ENCODE assay signal across 9 cellular contexts in the genomic region with DNA sequence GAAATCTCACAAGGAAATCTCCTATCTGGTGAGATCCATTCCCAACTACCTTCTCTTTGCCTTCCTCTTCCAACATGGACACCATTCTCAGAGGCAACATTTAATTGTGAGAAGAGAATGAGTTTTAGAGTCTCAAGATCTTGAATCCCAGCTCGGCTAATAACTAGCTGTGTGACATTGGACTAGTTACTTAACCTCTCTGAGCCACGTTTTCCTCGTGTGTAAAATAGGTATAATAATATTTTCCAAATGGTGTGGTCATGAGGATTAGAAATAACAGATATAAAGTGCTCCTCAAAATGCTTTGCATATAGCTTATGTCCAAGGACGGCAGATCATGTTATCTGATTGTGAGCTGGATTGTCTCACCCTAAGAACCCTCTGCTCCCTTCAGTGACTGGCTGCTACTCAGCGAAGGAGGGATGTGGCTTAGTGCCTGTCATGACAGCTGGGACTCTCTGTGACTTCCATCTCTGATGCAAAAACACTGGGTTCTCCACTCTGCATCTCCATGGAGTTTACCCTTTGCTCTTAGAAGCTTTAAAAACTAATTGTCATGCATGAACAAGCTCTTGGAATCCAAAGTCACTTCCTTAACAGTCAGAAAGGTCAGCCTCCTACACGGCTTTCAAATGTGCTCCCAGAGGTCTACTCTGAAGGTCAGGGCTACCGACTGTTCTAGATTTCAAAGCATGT. TPM values are rescaled to one million over a fixed set of nuclear protein-coding genes. Genes with fewer than 3 reads are reported as not detected.
DNase-seq lines count a peak whose midpoint lies in the region; ATAC-seq and TF ChIP-seq lines count a peak whose summit lies in the region.
"Had no signal": no experiment of that assay in that cellular context is flagged by ENCODE, and none has a peak within 500 bp of the region (broad histone marks: within the 10 kb centered on the region; RNA-seq: fewer than 3 reads in every experiment).

No MANE protein-coding gene starts in this region.

- no peak overlapping the region for H3K18ac ChIP-seq in trophoblast cell (ENCODE audit: low read length)

- H3F3A ChIP-seq in GM23248 (ENCODE audit: insufficient read depth) (peaks cover 55% of the 10 kb centered on the region), PC-3 (ENCODE audit: low read length, unreplicated experiment) (peaks cover 12% of the 10 kb centered on the region)

- H2AFZ ChIP-seq in GM23248 (peak overlapping the region; percentile 70), PC-3 (ENCODE audit: low read length) (peak overlapping the region; percentile 83), trophoblast cell (ENCODE audit: insufficient read depth, low read length, poor library complexity) (no peak overlapping the region)

- H3K4me2 ChIP-seq in GM23248 (ENCODE audit: unreplicated experiment) (peak overlapping the region; percentile 80), PC-3 (ENCODE audit: low read length) (peak overlapping the region; percentile 84), trophoblast cell (ENCODE audit: low read length) (no peak overlapping the region)

- H3K79me2 ChIP-seq in GM23248 (ENCODE audit: insufficient read depth) = no peaks in the 10 kb centered on the region
- H3K79me2 ChIP-seq in PC-3 (ENCODE audit: low read length) = no peaks in the 10 kb centered on the region
- H3K79me2 ChIP-seq in trophoblast cell (ENCODE audit: control insufficient read depth, insufficient read depth, low read length, poor library complexity) = peaks cover 3% of the 10 kb centered on the region

- peaks cover 45% of the 10 kb centered on the region for H3K27me3 Mint-ChIP-seq in activated T-helper 2 cell treated with anti-CD3 and anti-CD28 coated beads, Interferon-gamma antibody, Interleukin-2, Interleukin-4, amounts not matched to agents 10 μg/mL and 5 μg/mL and 100 μg/mL, durations not matched to agents 14 hours and 24 hours and 36 hours (ENCODE audit: low read depth)

- no peak overlapping the region for H3K27ac ChIP-seq in GM23248
- H3K27ac ChIP-seq in PC-3 (ENCODE audit: low read length) = peak overlapping the region; percentile 93
- H3K27ac ChIP-seq in trophoblast cell (ENCODE audit: low read depth, low read length) = no peak overlapping the region

- no peak overlapping the region for H2BK120ac ChIP-seq in trophoblast cell (ENCODE audit: insufficient read depth, low read length, poor library complexity)

- H3K9me2 ChIP-seq in GM23248 (ENCODE audit: insufficient read depth) (no peaks in the 10 kb centered on the region), PC-3 (replicated peaks; ENCODE audit: low read length) (no peaks in the 10 kb centered on the region)

- DNase-seq in GM23248 (peak; percentile 40), PC-3 (peak; percentile 61), glomerular visceral epithelial cell (ENCODE audit: extremely low spot score) (peak; percentile 75), trophoblast cell (no peak), GOT3 (lab: John Stamatoyannopoulos, UW) (no peak), NCI-H187 treated with DMSO at 0.1 percent for 48 hours (lab: John Stamatoyannopoulos, UW) (no peak)
- no peak for DNase-seq in activated T-helper 2 cell treated with anti-CD3 and anti-CD28 coated beads, Interferon-gamma antibody, Interleukin-2, Interleukin-4, amounts not matched to agents 10 μg/mL and 5 μg/mL and 100 μg/mL, durations not matched to agents 14 hours and 24 hours and 36 hours (ENCODE audit: low spot score)

- H4K12ac ChIP-seq in trophoblast cell (ENCODE audit: low read depth, low read length) = no peak overlapping the region

- H3K9ac ChIP-seq in GM23248 (0 out of 2 replicates have a peak overlapping the region, but pooled peaks have one; percentile 50), PC-3 (ENCODE audit: low read length) (no peak overlapping the region), trophoblast cell (ENCODE audit: low read length) (no peak overlapping the region)

- peaks cover 55% of the 10 kb centered on the region for H3K4me1 ChIP-seq in GM23248 (ENCODE audit: insufficient read depth)
- peaks cover 60% of the 10 kb centered on the region for H3K4me1 ChIP-seq in PC-3 (ENCODE audit: insufficient read depth, low read length)
- H3K4me1 ChIP-seq in trophoblast cell (ENCODE audit: control insufficient read depth in 1 of 2, insufficient read depth in 2 of 2, low read length in 2 of 2) = peaks cover 16 to 25% of the 10 kb centered on the region in 2 experiments

- H3K4ac ChIP-seq in trophoblast cell (ENCODE audit: low read depth, low read length) = no peak overlapping the region

- peak; percentile 13 for ATAC-seq in PC-3
- ATAC-seq in HG03045 (IDR thresholded peaks at IDR 0.05; ENCODE audit: unreplicated experiment) = no peak

- H4K91ac ChIP-seq in trophoblast cell (ENCODE audit: low read depth, low read length) = peak overlapping the region; percentile 61

- H3K9me3 Mint-ChIP-seq in activated T-helper 2 cell treated with anti-CD3 and anti-CD28 coated beads, Interferon-gamma antibody, Interleukin-2, Interleukin-4, amounts not matched to agents 10 μg/mL and 5 μg/mL and 100 μg/mL, durations not matched to agents 14 hours and 24 hours and 36 hours = no peaks in the 10 kb centered on the region

- peak overlapping the region; percentile 11 for H2AK5ac ChIP-seq in trophoblast cell (ENCODE audit: low read length)

- peak overlapping the region; percentile 37 for H2BK12ac ChIP-seq in trophoblast cell (ENCODE audit: low read length)

- TF ChIP-seq CTCF in PC-3 (conservative IDR thresholded peaks at IDR 0.05; ENCODE audit: low read depth, low read length) = no peak

- H3K23ac ChIP-seq in trophoblast cell (ENCODE audit: low read length) = no peak overlapping the region

- H3K36me3 ChIP-seq in GM23248 (ENCODE audit: low read depth) (no peaks in the 10 kb centered on the region), PC-3 (ENCODE audit: low read depth, low read length) (no peaks in the 10 kb centered on the region), trophoblast cell (ENCODE audit: control insufficient read depth in 1 of 2, insufficient read depth in 2 of 2, low read length in 2 of 2) (no peaks in the 10 kb centered on the region)

- peaks cover 25% of the 10 kb centered on the region for H3K79me1 ChIP-seq in trophoblast cell (ENCODE audit: low read length)

- no peak overlapping the region for H4K8ac ChIP-seq in trophoblast cell (ENCODE audit: low read depth, low read length)

- no peak overlapping the region for H3K27ac Mint-ChIP-seq in activated T-helper 2 cell treated with anti-CD3 and anti-CD28 coated beads, Interferon-gamma antibody, Interleukin-2, Interleukin-4, amounts not matched to agents 10 μg/mL and 5 μg/mL and 100 μg/mL, durations not matched to agents 14 hours and 24 hours and 36 hours

- CTCF ChIA-PET in PC-3 (lab: Charles Lee) = interaction anchor here (0.9 to 1.4 kb wide), 3 partner anchors 20 to 143 kb away, joined by 5 to 7 read pairs (median 6); no protein-coding TSS in a partner anchor

- H3K36me3 Mint-ChIP-seq in activated T-helper 2 cell treated with anti-CD3 and anti-CD28 coated beads, Interferon-gamma antibody, Interleukin-2, Interleukin-4, amounts not matched to agents 10 μg/mL and 5 μg/mL and 100 μg/mL, durations not matched to agents 14 hours and 24 hours and 36 hours (ENCODE audit: low read depth) = no peaks in the 10 kb centered on the region

- H3K9me3 ChIP-seq in GM23248 (ENCODE audit: low read depth) = no peaks in the 10 kb centered on the region
- H3K9me3 ChIP-seq in PC-3 (ENCODE audit: low read length) = no peaks in the 10 kb centered on the region
- H3K9me3 ChIP-seq in trophoblast cell (ENCODE audit: insufficient read depth, low read depth, low read length) = peaks cover 2% of the 10 kb centered on the region

- no peaks in the 10 kb centered on the region for H3K27me3 ChIP-seq in GM23248 (replicated peaks; ENCODE audit: insufficient read depth)
- no peaks in the 10 kb centered on the region for H3K27me3 ChIP-seq in PC-3 (ENCODE audit: low read length)
- no peaks in the 10 kb centered on the region for H3K27me3 ChIP-seq in trophoblast cell (ENCODE audit: insufficient read depth, low read length)

- H3K4me3 Mint-ChIP-seq in activated T-helper 2 cell treated with anti-CD3 and anti-CD28 coated beads, Interferon-gamma antibody, Interleukin-2, Interleukin-4, amounts not matched to agents 10 μg/mL and 5 μg/mL and 100 μg/mL, durations not matched to agents 14 hours and 24 hours and 36 hours (ENCODE audit: low read depth) = no peak overlapping the region

- in situ Hi-C loops in GM23248 (cut with MboI) = loop anchor here (25.0 kb wide), 2 partner anchors 421 to 696 kb away; a partner anchor contains a TSS

- 67 to 69% methylated on average over 7 of the region's 7 CpGs for WGBS in GM23248 (ENCODE audit: low coverage in 1 of 2, low lambda C conversion rate in 2 of 2, missing lambda C conversion rate in 2 of 2), 2 experiments
- WGBS in trophoblast cell (ENCODE audit: extremely low coverage, insufficient coverage, insufficient read length) = no CpG with 5 or more reads among the region's 7 CpGs

- H3K4me1 Mint-ChIP-seq in activated T-helper 2 cell treated with anti-CD3 and anti-CD28 coated beads, Interferon-gamma antibody, Interleukin-2, Interleukin-4, amounts not matched to agents 10 μg/mL and 5 μg/mL and 100 μg/mL, durations not matched to agents 14 hours and 24 hours and 36 hours (ENCODE audit: low read depth) = peaks cover 6% of the 10 kb centered on the region

- H2BK5ac ChIP-seq in trophoblast cell (ENCODE audit: low read depth, low read length, poor library complexity) = no peak overlapping the region

- H3K14ac ChIP-seq in trophoblast cell (ENCODE audit: low read length) = peak overlapping the region; percentile 42

- intact Hi-C loops in PC-3 (cut with micrococcal nuclease) = loop anchor here (5.0 kb wide), 2 partner anchors 86 to 126 kb away; no protein-coding TSS in a partner anchor
- intact Hi-C loops in activated T-helper 2 cell treated with anti-CD3 and anti-CD28 coated beads, Interferon-gamma antibody, Interleukin-2, Interleukin-4, amounts not matched to agents 10 μg/mL and 5 μg/mL and 100 μg/mL, durations not matched to agents 14 hours and 24 hours and 36 hours (cut with micrococcal nuclease) = loop anchor here (5.0 kb wide), 1 partner anchor 46 kb away; a partner anchor contains a TSS

- no TSS peak for BruUV-seq in PC-3 (replicated peaks; lab: Mats Ljungman, UMichigan)

- POLR2A ChIA-PET in PC-3 (lab: Charles Lee; ENCODE audit: unreplicated experiment) = no interaction called here

- H3K4me3 ChIP-seq in GM23248 (peak overlapping the region; percentile 65; the same call in 1 of the 2 replicates), PC-3 (ENCODE audit: low read length) (peak overlapping the region; percentile 53; the same call in 1 of the 2 replicates), trophoblast cell (ENCODE audit: low read depth, low read length) (no peak overlapping the region)
- H3K4me3 ChIP-seq: lung had no signal

- H4K20me1 ChIP-seq in GM23248 (ENCODE audit: insufficient read depth) (no peaks in the 10 kb centered on the region), PC-3 (ENCODE audit: low read length) (no peaks in the 10 kb centered on the region)

RNA-seq across cellular contexts. Expression of a gene that starts 38.4 kb away (rescaled TPM):
- total RNA-seq in GM23248 (2014; rRNA removed; shearing (Covaris generic)) = 48.7 and 52.2 TPM in 2 replicates
- 55.2 and 57.1 TPM in 2 replicates for polyA plus RNA-seq in GM23248 (2016; fragmentation: Nextera tagmentation; extraction: Ambion mirVana)
- 81.1 and 85.9 TPM in 2 replicates for total RNA-seq in PC-3 (2014; rRNA removed)
- 28.0 and 30.2 TPM in 2 replicates for polyA plus RNA-seq in trophoblast cell (2013)
- 67.7 and 73.5 TPM in 2 replicates for total RNA-seq in activated T-helper 2 cell treated with anti-CD3 and anti-CD28 coated beads, Interferon-gamma antibody, Interleukin-2, Interleukin-4, amounts not matched to agents 10 μg/mL and 5 μg/mL and 100 μg/mL, durations not matched to agents 14 hours and 24 hours and 36 hours

RNA-seq across cellular contexts. Expression of a gene that starts 47.4 kb away (rescaled TPM):
- 95.6 and 126 TPM in 2 replicates for total RNA-seq in GM23248 (2014; rRNA removed; shearing (Covaris generic))
- 145 and 149 TPM in 2 replicates for polyA plus RNA-seq in GM23248 (2016; fragmentation: Nextera tagmentation; extraction: Ambion mirVana)
- 48.9 and 70.8 TPM in 2 replicates for total RNA-seq in PC-3 (2014; rRNA removed)
- 20.1 and 20.6 TPM in 2 replicates for polyA plus RNA-seq in trophoblast cell (2013)
- total RNA-seq in activated T-helper 2 cell treated with anti-CD3 and anti-CD28 coated beads, Interferon-gamma antibody, Interleukin-2, Interleukin-4, amounts not matched to agents 10 μg/mL and 5 μg/mL and 100 μg/mL, durations not matched to agents 14 hours and 24 hours and 36 hours = not detected in 2 replicates

Comparison
In these comparisons a context has a peak if more than half of its experiments do, and no peak if none do; other contexts are left out.
1. DNase-seq: peak in GM23248 (single experiment), PC-3 (single experiment) and glomerular visceral epithelial cell (single experiment); none in trophoblast cell (0 of 2), GOT3 (single experiment), activated T-helper 2 cell treated with anti-CD3 and anti-CD28 coated beads, Interferon-gamma antibody, Interleukin-2, Interleukin-4, amounts not matched to agents 10 μg/mL and 5 μg/mL and 100 μg/mL, durations not matched to agents 14 hours and 24 hours and 36 hours (single experiment) and NCI-H187 treated with DMSO at 0.1 percent for 48 hours (single experiment).
2. RNA of a gene that starts 47.4 kb away (total RNA-seq): 95.6 to 126 TPM in GM23248 and 48.9 to 70.8 TPM in PC-3; not detected in activated T-helper 2 cell treated with anti-CD3 and anti-CD28 coated beads, Interferon-gamma antibody, Interleukin-2, Interleukin-4, amounts not matched to agents 10 μg/mL and 5 μg/mL and 100 μg/mL, durations not matched to agents 14 hours and 24 hours and 36 hours; every median in the first group is over 10 times any median in the second.